Comparison of ENCODE assay signal across 1 cellular context in the genomic region with DNA sequence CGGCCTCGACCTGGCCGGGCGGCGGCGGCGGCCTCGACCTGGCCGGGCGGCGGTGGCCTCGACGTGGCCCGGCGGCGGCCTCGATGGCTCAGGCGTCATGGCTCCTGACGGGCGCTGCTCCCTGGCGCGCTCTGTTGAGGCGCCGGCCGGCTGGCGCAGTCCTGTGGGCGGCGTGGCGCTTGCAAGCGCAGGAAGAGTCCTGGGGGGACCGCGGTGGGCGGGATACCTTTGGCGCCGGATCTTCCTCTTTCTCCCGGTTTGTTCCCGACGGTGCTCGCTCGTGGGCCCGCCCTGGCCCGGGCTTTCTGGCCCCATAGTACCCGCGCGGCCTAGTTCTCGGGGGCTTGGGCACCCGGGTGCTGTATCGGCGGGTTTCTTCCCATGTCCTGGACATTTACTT. TPM values are rescaled to one million over a fixed set of nuclear protein-coding genes. Genes with fewer than 3 reads are reported as not detected.
"Had no signal": no experiment of that assay in that cellular context is flagged by ENCODE, and none has a peak within 500 bp of the region (broad histone marks: within the 10 kb centered on the region; RNA-seq: fewer than 3 reads in every experiment).

No MANE protein-coding gene starts in this region.

RNA-seq across cellular contexts. Expression of gene RGPD1, which starts 0.7 kb away (rescaled TPM):
- total RNA-seq: esophagus mucosa had no signal
